Comparison of ENCODE assay signal across 1 cellular context in the genomic region with DNA sequence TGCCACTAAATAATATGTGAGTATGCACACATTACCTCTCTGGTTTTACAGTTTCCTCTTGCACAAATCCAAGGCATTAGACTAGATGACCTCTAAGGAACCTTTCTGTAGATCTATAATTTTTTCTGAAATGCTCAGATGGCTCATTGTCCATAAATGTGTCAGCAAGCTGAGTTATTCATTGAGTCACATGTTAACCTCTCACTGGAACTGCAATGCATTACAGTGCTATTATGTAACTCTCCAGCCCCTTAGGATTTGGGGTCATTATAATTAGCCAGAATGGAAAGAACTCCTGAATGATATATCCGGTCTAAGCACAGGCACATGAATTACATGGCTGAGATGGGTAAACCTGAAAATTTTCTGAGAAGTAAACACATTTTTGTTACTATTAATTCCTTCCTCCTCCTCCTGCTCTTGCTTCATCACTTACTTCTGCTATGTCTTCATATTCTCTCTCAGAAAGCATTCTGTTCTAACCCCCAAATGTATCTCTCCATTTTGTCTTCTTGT.
TF ChIP-seq lines count a peak whose summit lies in the region.

No MANE protein-coding gene starts in this region.

TF ChIP-seq in HepG2, 621 proteins besides CTCF, POLR2A, EP300 and RAD21 (continued from another document):
- no peak for TF ChIP-seq AKAP8 (CRISPR knock-in tag; IDR thresholded peaks at IDR 0.05)
